ENCODE assay signal across 10 cellular contexts in the genomic region with DNA sequence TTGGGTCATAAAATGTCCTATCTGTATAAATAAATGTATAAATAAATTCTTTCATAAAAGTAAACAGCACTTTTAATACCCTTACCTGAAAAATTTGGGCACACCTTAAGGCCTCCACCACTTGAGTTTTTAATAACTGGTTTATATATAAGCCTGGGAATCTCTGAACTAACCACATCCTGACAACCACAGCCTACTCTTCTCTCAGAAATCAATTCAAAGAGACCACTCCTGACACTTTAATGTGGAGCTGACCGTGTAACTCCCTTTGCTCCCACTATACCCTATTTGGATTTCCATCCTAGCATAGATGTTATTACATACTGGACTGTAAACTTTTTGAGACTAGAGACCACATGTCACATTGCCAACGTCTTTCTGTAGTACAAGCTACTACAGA. TPM values are rescaled to one million over a fixed set of nuclear protein-coding genes. Genes with fewer than 3 reads are reported as not detected.
DNase-seq lines count a peak whose midpoint lies in the region; ATAC-seq and TF ChIP-seq lines count a peak whose summit lies in the region.
"Had no signal": no experiment of that assay in that cellular context is flagged by ENCODE, and none has a peak within 500 bp of the region (broad histone marks: within the 10 kb centered on the region; RNA-seq: fewer than 3 reads in every experiment).

No MANE protein-coding gene starts in this region.

- H3K9me3 Mint-ChIP-seq in Caco-2 (ENCODE audit: unreplicated experiment): no peaks in the 10 kb centered on the region

- no peak overlapping the region for H3K9ac ChIP-seq in KMS-11

- H3K27me3 ChIP-seq in AG04450 (ENCODE audit: control insufficient read depth, insufficient read depth, low read length): no peaks in the 10 kb centered on the region
- no peaks in the 10 kb centered on the region for H3K27me3 ChIP-seq in KMS-11 (ENCODE audit: insufficient read depth, low read depth)
- no peaks in the 10 kb centered on the region for H3K27me3 ChIP-seq in muscle layer of duodenum (ENCODE audit: low read depth, low read length)
- no peaks in the 10 kb centered on the region for H3K27me3 ChIP-seq in Caco-2 (replicated peaks; ENCODE audit: control insufficient read depth, insufficient read depth, low read length)

- CTCF ChIA-PET in AG04450 (lab: Charles Lee) (interaction anchor here (1.0 to 2.0 kb wide), 4 partner anchors 10 to 172 kb away, joined by 3 to 6 read pairs (median 3); no protein-coding TSS in a partner anchor), Caco-2 (lab: Charles Lee) (no interaction called here)

- BruUV-seq in Caco-2 (replicated peaks; lab: Mats Ljungman, UMichigan): no TSS peak

- POLR2A ChIA-PET in AG04450 (lab: Yijun Ruan, JAX): no interaction called here
- POLR2A ChIA-PET in Caco-2 (lab: Charles Lee): interaction anchor here (1.0 kb wide), 1 partner anchor 30 kb away, joined by 3 read pairs; a partner anchor contains a TSS

- DNase-seq in AG04450 (ENCODE audit: low read depth, low spot score) (no peak), NCI-H510A treated with DMSO at 0.1 percent for 48 hours (lab: John Stamatoyannopoulos, UW) (no peak), putamen (ENCODE audit: low spot score) (no peak), Caco-2 (no peak)
- DNase-seq in central memory CD4-positive, alpha-beta T cell: peak; percentile 22
- DNase-seq: activated CD4-positive, CD25-positive, alpha-beta regulatory T cell treated with anti-CD3 and anti-CD28 coated beads, Interleukin-2, amount 50 U/mL, for 72 hours; DMS79 had no signal

- H3K36me3 ChIP-seq in KMS-11 (ENCODE audit: insufficient read depth) (no peaks in the 10 kb centered on the region), muscle layer of duodenum (ENCODE audit: control insufficient read depth in 1 of 2, insufficient read depth in 2 of 2, low read length in 2 of 2) (peaks cover 0 to 5% of the 10 kb centered on the region in 2 donors), Caco-2 (ENCODE audit: control insufficient read depth, insufficient read depth, low read length) (no peaks in the 10 kb centered on the region)

- no peaks in the 10 kb centered on the region for H4K20me1 ChIP-seq in KMS-11 (ENCODE audit: insufficient read depth)

- intact Hi-C loops in Caco-2 (cut with micrococcal nuclease; ENCODE audit: unreplicated experiment): loop anchor here (10.0 kb wide), 1 partner anchor 417 kb away; no protein-coding TSS in a partner anchor

- peaks cover 14% of the 10 kb centered on the region for H3K4me1 Mint-ChIP-seq in Caco-2 (ENCODE audit: low read depth, unreplicated experiment)

- peak overlapping the region; percentile 3; the same call in 1 of the 2 replicates for H3K4me2 ChIP-seq in KMS-11

- no peak overlapping the region for H3K27ac Mint-ChIP-seq in Caco-2 (ENCODE audit: unreplicated experiment)

- H3K4me1 ChIP-seq in KMS-11 (ENCODE audit: low read depth, poor library complexity, severe bottlenecking) (peaks cover 34% of the 10 kb centered on the region), muscle layer of duodenum (ENCODE audit: control insufficient read depth in 1 of 2, insufficient read depth in 2 of 2, low read length in 2 of 2) (peaks cover 26 to 50% of the 10 kb centered on the region in 2 donors), Caco-2 (peaks cover 14% of the 10 kb centered on the region)

- H3K79me2 ChIP-seq in KMS-11 (ENCODE audit: insufficient read depth, low read depth): peaks cover 50% of the 10 kb centered on the region

- no peak overlapping the region for H3K4me3 Mint-ChIP-seq in Caco-2 (ENCODE audit: unreplicated experiment)

- ATAC-seq in HG03139 (IDR thresholded peaks at IDR 0.05; ENCODE audit: unreplicated experiment): no peak

- no peak overlapping the region for H2AFZ ChIP-seq in KMS-11 (ENCODE audit: low read depth)

- no peak for TF ChIP-seq CTCF in AG04450 (IDR thresholded peaks at IDR 0.05; ENCODE audit: low read depth, low read length)
- TF ChIP-seq CTCF in KMS-11 (conservative IDR thresholded peaks at IDR 0.05; ENCODE audit: low read depth, low read length): no peak
- TF ChIP-seq CTCF in Caco-2 (IDR thresholded peaks at IDR 0.05; ENCODE audit: insufficient read depth in 1 of 2, low read depth in 1 of 2, low read length in 1 of 2, severe bottlenecking in 1 of 2, unreplicated experiment in 1 of 2): no peak

- no peaks in the 10 kb centered on the region for H3K27me3 Mint-ChIP-seq in Caco-2 (ENCODE audit: insufficient read depth, unreplicated experiment)

- peaks cover 5% of the 10 kb centered on the region for H3K9me3 ChIP-seq in AG04450 (ENCODE audit: control insufficient read depth, insufficient read depth, low read length)
- H3K9me3 ChIP-seq in muscle layer of duodenum (ENCODE audit: control insufficient read depth in 1 of 2, low read length in 2 of 2): no peaks in the 10 kb centered on the region
- H3K9me3 ChIP-seq in Caco-2: no peaks in the 10 kb centered on the region

- H3K27ac ChIP-seq in AG04450 (ENCODE audit: low read depth, low read length) (no peak overlapping the region), KMS-11 (no peak overlapping the region), muscle layer of duodenum (ENCODE audit: low read length) (peak overlapping the region; percentile 93)

- H3K4me3 ChIP-seq in AG04450 (ENCODE audit: low read depth, low read length): peak overlapping the region; percentile 30
- no peak overlapping the region for H3K4me3 ChIP-seq in KMS-11 (IDR thresholded peaks at IDR 0.05; ENCODE audit: insufficient read depth, low read depth, low read length)
- peak overlapping the region in 1 of 2 donors; percentile 2 for H3K4me3 ChIP-seq in muscle layer of duodenum (ENCODE audit: low read depth in 1 of 2, low read length in 2 of 2)
- H3K4me3 ChIP-seq in Caco-2 (ENCODE audit: low read depth, low read length): no peak overlapping the region

- H3K36me3 Mint-ChIP-seq in Caco-2 (ENCODE audit: insufficient read depth, unreplicated experiment): peaks cover 23% of the 10 kb centered on the region

RNA-seq across cellular contexts. Expression of a gene that starts 3.5 kb away (rescaled TPM):
- 40.4 and 56.4 TPM in 2 replicates for polyA plus RNA-seq in AG04450 (2011; rRNA removed)
- 40.6 and 59.1 TPM in 2 replicates for polyA minus RNA-seq in AG04450 (2011; rRNA and poly(A)+ RNA removed)
- total RNA-seq in Caco-2 (2022): 29.1 and 32.7 TPM in 2 replicates

RNA-seq across cellular contexts. Expression of a gene that starts 29.9 kb away (rescaled TPM):
- polyA plus RNA-seq in AG04450 (2011; rRNA removed): 31.6 and 47.3 TPM in 2 replicates
- polyA minus RNA-seq in AG04450 (2011; rRNA and poly(A)+ RNA removed): 10.2 and 11.5 TPM in 2 replicates
- 15.5 and 16.6 TPM in 2 replicates for total RNA-seq in Caco-2 (2022)

RNA-seq across cellular contexts. Expression of a gene that starts 51.2 kb away (rescaled TPM):
- polyA plus RNA-seq in AG04450 (2011; rRNA removed): 23.7 and 27.6 TPM in 2 replicates
- 5.7 and 6.9 TPM in 2 replicates for polyA minus RNA-seq in AG04450 (2011; rRNA and poly(A)+ RNA removed)
- 0.41 and 0.72 TPM in 2 replicates for total RNA-seq in Caco-2 (2022)
